Comparison of ENCODE assay signal across 33 cellular contexts in the genomic region with DNA sequence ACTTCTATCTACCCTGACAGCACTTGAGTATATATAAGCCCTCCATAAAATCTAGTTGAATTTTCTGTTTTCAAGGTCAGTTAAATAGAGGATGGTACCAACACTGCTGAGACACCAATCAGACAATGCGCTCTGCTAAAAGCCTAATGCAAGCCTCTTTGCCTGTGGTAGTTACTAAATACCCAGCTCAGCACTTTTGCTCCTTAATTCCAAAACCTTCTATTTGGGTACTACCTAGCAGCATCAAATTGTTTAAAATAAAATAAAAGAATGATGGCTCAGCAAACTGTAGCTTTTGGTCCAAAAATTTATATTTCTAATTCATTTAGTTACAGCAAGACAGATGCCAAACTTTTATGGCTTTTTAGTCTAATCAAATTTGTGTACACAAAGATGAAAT.
DNase-seq lines count a peak whose midpoint lies in the region; ATAC-seq, FAIRE-seq and TF ChIP-seq lines count a peak whose summit lies in the region.
"Had no signal": no experiment of that assay in that cellular context is flagged by ENCODE, and none has a peak within 500 bp of the region (broad histone marks: within the 10 kb centered on the region; RNA-seq: fewer than 3 reads in every experiment).

No MANE protein-coding gene starts in this region.

- no peak overlapping the region for H3K9ac ChIP-seq in HepG2 (ENCODE audit: insufficient read depth, low read depth, low read length)
- H3K9ac ChIP-seq in IMR-90 (ENCODE audit: low read depth, low read length) = no peak overlapping the region
- no peak overlapping the region for H3K9ac ChIP-seq in K562 (ENCODE audit: insufficient read depth in 1 of 2, low read depth in 2 of 2, low read length in 2 of 2)
- H3K9ac ChIP-seq: BLaER1; BLaER1 treated with 17β-estradiol and CSF1 and Interleukin-3, amounts not matched to agents 10 nM and 100 nM had no signal

- H3K56ac ChIP-seq in IMR-90 (ENCODE audit: extremely low read depth, insufficient read depth, low read length) = no peak overlapping the region

- intact Hi-C loops in HepG2 (cut with micrococcal nuclease; ENCODE audit: unreplicated experiment) (no loop called here), right lobe of liver (cut with DNase I) (no loop called here), IMR-90 (cut with micrococcal nuclease) (no loop called here), K562 (cut with micrococcal nuclease) (no loop called here)

- H2BK15ac ChIP-seq in IMR-90 (ENCODE audit: low read depth, low read length) = no peak overlapping the region

- H4K5ac ChIP-seq in IMR-90 (ENCODE audit: low read depth, low read length) = no peak overlapping the region

- H3K9me1 ChIP-seq in IMR-90 (ENCODE audit: insufficient read depth, low read length) (no peaks in the 10 kb centered on the region), K562 (ENCODE audit: control insufficient read depth, insufficient read depth, low read length) (no peaks in the 10 kb centered on the region)

- ATAC-seq in HepG2 = no peak
- no peak for ATAC-seq in right lobe of liver
- ATAC-seq in A549 = no peak
- ATAC-seq in IMR-90 (ENCODE audit: low read depth) = no peak
- no peak for ATAC-seq in K562
- ATAC-seq: CD8-positive, alpha-beta T cell had no signal

- H3K14ac ChIP-seq in IMR-90 (replicated peaks; ENCODE audit: low read depth, low read length) = no peak overlapping the region

- TF ChIP-seq EP300 in HepG2 (IDR thresholded peaks at IDR 0.05; ENCODE audit: low read depth in 2 of 2, low read length in 2 of 2) (no peak), HepG2 (CRISPR knock-in tag; IDR thresholded peaks at IDR 0.05; ENCODE audit: borderline replicate concordance) (no peak), A549 (IDR thresholded peaks at IDR 0.05) (no peak), K562 (IDR thresholded peaks at IDR 0.05; ENCODE audit: low read length) (no peak)

- BruUV-seq in HepG2 (replicated peaks; lab: Mats Ljungman, UMichigan) = no TSS peak
- BruUV-seq in IMR-90 (replicated peaks; lab: Mats Ljungman, UMichigan) = no TSS peak
- no TSS peak for BruUV-seq in K562 (replicated peaks; lab: Mats Ljungman, UMichigan)

- no peak overlapping the region for H2BK5ac ChIP-seq in IMR-90 (ENCODE audit: low read depth, low read length, poor library complexity, severe bottlenecking)

- no peaks in the 10 kb centered on the region for H3K36me3 ChIP-seq in HepG2 (replicated peaks in 1 of 2; ENCODE audit: control insufficient read depth in 1 of 2, insufficient read depth in 2 of 2, low read length in 2 of 2)
- no peaks in the 10 kb centered on the region for H3K36me3 ChIP-seq in right lobe of liver
- no peaks in the 10 kb centered on the region for H3K36me3 ChIP-seq in IMR-90 (ENCODE audit: control insufficient read depth, insufficient read depth, low read length)
- no peaks in the 10 kb centered on the region for H3K36me3 ChIP-seq in K562 (ENCODE audit: control insufficient read depth, insufficient read depth, low read length)
- H3K36me3 ChIP-seq: BE2C; BLaER1; BLaER1 treated with 17β-estradiol and CSF1 and Interleukin-3, amounts not matched to agents 10 nM and 100 nM had no signal

- H3K79me1 ChIP-seq in IMR-90 (ENCODE audit: low read depth in 1 of 2, low read length in 2 of 2) = no peaks in the 10 kb centered on the region

- no peak overlapping the region for H4K8ac ChIP-seq in IMR-90 (ENCODE audit: low read depth in 2 of 2, low read length in 2 of 2)

- in situ Hi-C loops in HepG2 (cut with HindIII; ENCODE audit: extremely low pct_ligation_motif_present, low pct_unique_long_range_greater_than_20kb) (no loop called here), IMR-90 (cut with MboI; ENCODE audit: low sequenced_read_pairs) (no loop called here), K562 (cut with MboI) (no loop called here)

- H3K4me3 ChIP-seq in HepG2 (replicated peaks in 1 of 3; ENCODE audit: insufficient read depth in 1 of 3, low read depth in 2 of 3, low read length in 3 of 3) = no peak overlapping the region
- H3K4me3 ChIP-seq in right lobe of liver = no peak overlapping the region
- H3K4me3 ChIP-seq in A549 = no peak overlapping the region
- no peak overlapping the region for H3K4me3 ChIP-seq in IMR-90 (ENCODE audit: insufficient read depth, low read depth, low read length)
- no peak overlapping the region for H3K4me3 ChIP-seq in K562
- H3K4me3 ChIP-seq: BLaER1; BLaER1 treated with 17β-estradiol and CSF1 and Interleukin-3, amounts not matched to agents 10 nM and 100 nM had no signal

- H2BK20ac ChIP-seq in IMR-90 (ENCODE audit: low read depth, low read length) = no peak overlapping the region

- no peak for DNase-seq in HepG2 (ENCODE audit: low spot score)
- DNase-seq in right lobe of liver = no peak
- DNase-seq in A549 (ENCODE audit: low read depth in 1 of 2, low spot score in 1 of 2) = no peak
- DNase-seq in IMR-90 = no peak
- no peak for DNase-seq in K562 (ENCODE audit: extremely low read depth in 1 of 4, low spot score in 3 of 4)
- DNase-seq in NCI-H82 treated with DMSO at 0.1 percent for 48 hours (lab: John Stamatoyannopoulos, UW; ENCODE audit: unreplicated experiment) = no peak
- no peak for DNase-seq in frontal cortex (ENCODE audit: low spot score in 2 of 2)
- no peak for DNase-seq in H4 (ENCODE audit: low spot score)
- DNase-seq: 8988T; ACHN; AML-193; BE2C; C1 segment of cervical spinal cord; Caco-2; Calu3; CD4-positive, alpha-beta memory T cell; CD4-positive, alpha-beta T cell; CD4-positive, CD25-positive, alpha-beta regulatory T cell; CD8-positive, alpha-beta memory T cell; CD8-positive, alpha-beta T cell; COR-L47; DMS 273 treated with DMSO at 0.1 percent for 48 hours; DMS153; DMS79; DMS79 treated with DMSO at 0.1 percent for 48 hours; DND-41; EL had no signal

- H2AK9ac ChIP-seq in IMR-90 (replicated peaks; ENCODE audit: low read depth, low read length, poor library complexity) = no peak overlapping the region

- H3K79me2 ChIP-seq in HepG2 (ENCODE audit: insufficient read depth, low read length) (no peaks in the 10 kb centered on the region), K562 (ENCODE audit: control insufficient read depth, insufficient read depth, low read length) (no peaks in the 10 kb centered on the region)

- TF ChIP-seq RAD21 in HepG2 (CRISPR knock-in tag; IDR thresholded peaks at IDR 0.05) = no peak
- no peak for TF ChIP-seq RAD21 in A549 (conservative IDR thresholded peaks at IDR 0.05 in 1 of 2, IDR thresholded peaks at IDR 0.05 in 1 of 2)
- no peak for TF ChIP-seq RAD21 in IMR-90 (IDR thresholded peaks at IDR 0.05; ENCODE audit: low read length)
- TF ChIP-seq RAD21 in K562 (CRISPR knock-in tag; conservative IDR thresholded peaks at IDR 0.05 in 1 of 2, IDR thresholded peaks at IDR 0.05 in 1 of 2) = no peak

- CTCF ChIA-PET in HepG2 (lab: Yijun Ruan, JAX; ENCODE audit: low intra/inter-chr PET ratio, low total read pairs) (no interaction called here), A549 (lab: Yijun Ruan, JAX) (interaction anchor here (0.7 to 1.5 kb wide), 3 partner anchors 12 to 398 kb away, joined by 3 read pairs; no protein-coding TSS in a partner anchor), IMR-90 (lab: Yijun Ruan, JAX) (no interaction called here), K562 (lab: Yijun Ruan, JAX; ENCODE audit: low intra/inter-chr PET ratio) (no interaction called here)

- H3K18ac ChIP-seq in IMR-90 (ENCODE audit: low read depth, low read length) = no peak overlapping the region

- H4K20me1 ChIP-seq in HepG2 (ENCODE audit: insufficient read depth, low read length) = no peaks in the 10 kb centered on the region
- H4K20me1 ChIP-seq in IMR-90 (ENCODE audit: insufficient read depth, low read length) = no peaks in the 10 kb centered on the region
- no peaks in the 10 kb centered on the region for H4K20me1 ChIP-seq in K562 (replicated peaks; ENCODE audit: control insufficient read depth, insufficient read depth, low read length)
- H4K20me1 ChIP-seq: BLaER1; BLaER1 treated with 17β-estradiol and CSF1 and Interleukin-3, amounts not matched to agents 10 nM and 100 nM had no signal

- H3K9me3 ChIP-seq in HepG2 (ENCODE audit: low read length) (no peaks in the 10 kb centered on the region), right lobe of liver (no peaks in the 10 kb centered on the region), A549 (no peaks in the 10 kb centered on the region), IMR-90 (ENCODE audit: control insufficient read depth, insufficient read depth, low read length) (no peaks in the 10 kb centered on the region), K562 (replicated peaks; ENCODE audit: control insufficient read depth, insufficient read depth, low read depth, low read length) (no peaks in the 10 kb centered on the region)
- H3K9me3 ChIP-seq: BE2C; BLaER1; BLaER1 treated with 17β-estradiol and CSF1 and Interleukin-3, amounts not matched to agents 10 nM and 100 nM; Caco-2 had no signal

- H2AFZ ChIP-seq in HepG2 (ENCODE audit: low read length) (no peak overlapping the region), IMR-90 (replicated peaks; ENCODE audit: low read length, poor library complexity) (no peak overlapping the region), K562 (ENCODE audit: low read depth, low read length) (no peak overlapping the region)

- no peak overlapping the region for H3K4ac ChIP-seq in IMR-90 (ENCODE audit: low read depth, low read length)

- 94% methylated on average over 1 of the region's 1 CpG for WGBS in HepG2 (ENCODE audit: low lambda C conversion rate)
- WGBS in right lobe of liver (ENCODE audit: insufficient coverage, low coverage, low lambda C conversion rate, missing lambda C conversion rate) = 100% methylated on average over 1 of the region's 1 CpG
- WGBS in A549 (ENCODE audit: missing lambda C conversion rate) = 70% methylated on average over 1 of the region's 1 CpG
- WGBS in IMR-90 (ENCODE audit: extremely low coverage in 2 of 2, insufficient read length in 1 of 2), 2 experiments = no CpG with 5 or more reads among the region's 1 CpG
- 42% methylated on average over 1 of the region's 1 CpG for WGBS in K562 (ENCODE audit: insufficient coverage, low coverage, missing lambda C conversion rate)

- TF ChIP-seq CTCF in HepG2 (CRISPR knock-in tag; IDR thresholded peaks at IDR 0.05) = no peak
- TF ChIP-seq CTCF in right lobe of liver (IDR thresholded peaks at IDR 0.05) = no peak
- TF ChIP-seq CTCF in A549 (IDR thresholded peaks at IDR 0.05) = no peak
- TF ChIP-seq CTCF in IMR-90 (conservative IDR thresholded peaks at IDR 0.05; ENCODE audit: low read depth, low read length) = no peak
- no peak for TF ChIP-seq CTCF in K562 (IDR thresholded peaks at IDR 0.05 in 2 of 3, conservative IDR thresholded peaks at IDR 0.05 in 1 of 3; ENCODE audit: insufficient read depth in 2 of 3, low read depth in 1 of 3, low read length in 3 of 3)

- H3K27ac ChIP-seq in HepG2 (ENCODE audit: extremely low read length, insufficient read depth, low read length) (no peak overlapping the region), right lobe of liver (no peak overlapping the region), A549 (no peak overlapping the region), IMR-90 (ENCODE audit: insufficient read depth, low read length) (no peak overlapping the region), K562 (ENCODE audit: extremely low read depth, low read depth, low read length) (no peak overlapping the region)
- H3K27ac ChIP-seq: 22Rv1; BLaER1; BLaER1 treated with 17β-estradiol and CSF1 and Interleukin-3, amounts not matched to agents 10 nM and 100 nM; C4-2B had no signal

- H2AK5ac ChIP-seq in IMR-90 (ENCODE audit: low read depth, low read length) = no peak overlapping the region

- POLR2A ChIA-PET in HepG2 (lab: Yijun Ruan, JAX) = no interaction called here
- POLR2A ChIA-PET in A549 (lab: Yijun Ruan, JAX) = no interaction called here
- POLR2A ChIA-PET in IMR-90 (lab: Charles Lee; ENCODE audit: unreplicated experiment) = no interaction called here
- POLR2A ChIA-PET in K562 (lab: Yijun Ruan, JAX) = interaction anchor here (0.9 kb wide), 1 partner anchor 50 kb away, joined by 3 read pairs; no protein-coding TSS in a partner anchor

- no peak overlapping the region for H3K4me2 ChIP-seq in HepG2 (ENCODE audit: low read depth, low read length)
- H3K4me2 ChIP-seq in A549 = no peak overlapping the region
- no peak overlapping the region for H3K4me2 ChIP-seq in IMR-90 (ENCODE audit: low read depth, low read length)
- H3K4me2 ChIP-seq in K562 (ENCODE audit: insufficient read depth, low read length) = 0 out of 2 replicates have a peak overlapping the region, but pooled peaks have one; percentile 41
- H3K4me2 ChIP-seq: BLaER1; BLaER1 treated with 17β-estradiol and CSF1 and Interleukin-3, amounts not matched to agents 10 nM and 100 nM had no signal

- H3K27me3 ChIP-seq in HepG2 (ENCODE audit: control insufficient read depth in 1 of 2, insufficient read depth in 2 of 2, low read length in 2 of 2) (no peaks in the 10 kb centered on the region), right lobe of liver (no peaks in the 10 kb centered on the region), IMR-90 (ENCODE audit: control insufficient read depth, insufficient read depth, low read length) (no peaks in the 10 kb centered on the region), K562 (ENCODE audit: control insufficient read depth in 2 of 2, insufficient read depth in 2 of 2, low read length in 2 of 2) (no peaks in the 10 kb centered on the region)
- H3K27me3 ChIP-seq: BE2C; BLaER1; BLaER1 treated with 17β-estradiol and CSF1 and Interleukin-3, amounts not matched to agents 10 nM and 100 nM had no signal

- no peak overlapping the region for H2BK120ac ChIP-seq in IMR-90 (ENCODE audit: low read depth, low read length)

- TF ChIP-seq POLR2A in HepG2 (IDR thresholded peaks at IDR 0.05; ENCODE audit: insufficient read depth in 1 of 2, low read depth in 2 of 2, low read length in 2 of 2) (no peak), right lobe of liver (IDR thresholded peaks at IDR 0.05) (no peak), A549 (IDR thresholded peaks at IDR 0.05; ENCODE audit: low read length) (no peak), IMR-90 (IDR thresholded peaks at IDR 0.05; ENCODE audit: low read depth, low read length) (no peak), K562 (conservative IDR thresholded peaks at IDR 0.05) (no peak)

- H4K91ac ChIP-seq in IMR-90 (ENCODE audit: insufficient read depth, low read depth, low read length) = no peak overlapping the region

- FAIRE-seq in HepG2 (lab: Jason Lieb, UNC) (no peak), A549 (lab: Jason Lieb, UNC) (no peak), K562 (lab: Jason Lieb, UNC) (no peak), frontal cortex (lab: Jason Lieb, UNC) (no peak)
- FAIRE-seq: A204.1, D721Med had no signal

- H3K4me1 ChIP-seq in HepG2 (ENCODE audit: insufficient read depth, low read length) = no peaks in the 10 kb centered on the region
- H3K4me1 ChIP-seq in right lobe of liver = no peaks in the 10 kb centered on the region
- H3K4me1 ChIP-seq in A549 = no peaks in the 10 kb centered on the region
- H3K4me1 ChIP-seq in IMR-90 (ENCODE audit: control insufficient read depth, insufficient read depth, low read length) = no peaks in the 10 kb centered on the region
- no peaks in the 10 kb centered on the region for H3K4me1 ChIP-seq in K562 (replicated peaks in 1 of 2; ENCODE audit: control insufficient read depth in 2 of 2, insufficient read depth in 2 of 2, low read length in 2 of 2)
- H3K4me1 ChIP-seq: BE2C; BLaER1; BLaER1 treated with 17β-estradiol and CSF1 and Interleukin-3, amounts not matched to agents 10 nM and 100 nM; Caco-2 had no signal

- dilution Hi-C loops in IMR-90 (cut with HindIII; ENCODE audit: low sequenced_read_pairs, unreplicated experiment) = no loop called here

- no peak overlapping the region for H3K23ac ChIP-seq in IMR-90 (ENCODE audit: low read depth, low read length)
